In the genomic region with DNA sequence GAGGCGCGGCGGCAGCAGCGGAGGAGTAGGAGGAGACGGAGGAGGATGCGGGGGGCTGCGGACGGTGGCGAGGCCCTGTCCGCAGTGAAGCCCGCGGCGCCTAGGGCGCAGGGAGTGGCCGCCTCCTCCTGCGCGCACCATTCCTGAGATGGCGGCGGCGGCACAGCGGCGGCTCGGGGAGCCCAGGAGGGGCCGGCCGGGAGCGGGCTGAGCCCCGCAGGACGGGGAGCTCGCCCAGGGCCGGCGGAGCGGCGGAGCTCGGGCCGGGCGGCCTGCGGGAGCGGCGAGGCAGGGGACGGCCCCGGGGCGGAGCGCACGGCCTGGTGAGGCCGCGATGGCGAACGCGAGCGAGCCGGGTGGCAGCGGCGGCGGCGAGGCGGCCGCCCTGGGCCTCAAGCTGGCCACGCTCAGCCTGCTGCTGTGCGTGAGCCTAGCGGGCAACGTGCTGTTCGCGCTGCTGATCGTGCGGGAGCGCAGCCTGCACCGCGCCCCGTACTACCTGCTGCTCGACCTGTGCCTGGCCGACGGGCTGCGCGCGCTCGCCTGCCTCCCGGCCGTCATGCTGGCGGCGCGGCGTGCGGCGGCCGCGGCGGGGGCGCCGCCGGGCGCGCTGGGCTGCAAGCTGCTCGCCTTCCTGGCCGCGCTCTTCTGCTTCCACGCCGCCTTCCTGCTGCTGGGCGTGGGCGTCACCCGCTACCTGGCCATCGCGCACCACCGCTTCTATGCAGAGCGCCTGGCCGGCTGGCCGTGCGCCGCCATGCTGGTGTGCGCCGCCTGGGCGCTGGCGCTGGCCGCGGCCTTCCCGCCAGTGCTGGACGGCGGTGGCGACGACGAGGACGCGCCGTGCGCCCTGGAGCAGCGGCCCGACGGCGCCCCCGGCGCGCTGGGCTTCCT, we compare ENCODE assay signal across 8 cellular contexts. TPM values are rescaled to one million over a fixed set of nuclear protein-coding genes. Genes with fewer than 3 reads are reported as not detected.
DNase-seq lines count a peak whose midpoint lies in the region; ATAC-seq and TF ChIP-seq lines count a peak whose summit lies in the region.

A gene with protein sequence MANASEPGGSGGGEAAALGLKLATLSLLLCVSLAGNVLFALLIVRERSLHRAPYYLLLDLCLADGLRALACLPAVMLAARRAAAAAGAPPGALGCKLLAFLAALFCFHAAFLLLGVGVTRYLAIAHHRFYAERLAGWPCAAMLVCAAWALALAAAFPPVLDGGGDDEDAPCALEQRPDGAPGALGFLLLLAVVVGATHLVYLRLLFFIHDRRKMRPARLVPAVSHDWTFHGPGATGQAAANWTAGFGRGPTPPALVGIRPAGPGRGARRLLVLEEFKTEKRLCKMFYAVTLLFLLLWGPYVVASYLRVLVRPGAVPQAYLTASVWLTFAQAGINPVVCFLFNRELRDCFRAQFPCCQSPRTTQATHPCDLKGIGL (plus strand): TSS at position 140 of the 894 bp plus-strand sequence. CDS start 195 bp downstream, at position 335.

- H3K27ac Mint-ChIP-seq in WTC11 = no peak within 1 kb of the TSS

- ATAC-seq in WTC11 (peak; percentile 53), GM19395 (IDR thresholded peaks at IDR 0.05; ENCODE audit: unreplicated experiment) (no peak), GM21717 (IDR thresholded peaks at IDR 0.05; ENCODE audit: unreplicated experiment) (no peak)

- H3K9me3 ChIP-seq in vagina = no peaks in the 10 kb centered on the region

- H3K4me3 ChIP-seq in epithelial cell of esophagus (ENCODE audit: low read length) (peak within 1 kb of the TSS; percentile 25), vagina (peak within 1 kb of the TSS; percentile 35 to 74)

- no peak for TF ChIP-seq POLR2A in vagina (IDR thresholded peaks at IDR 0.05)

- CTCF ChIA-PET in WTC11 (lab: Charles Lee) = interaction anchor here (1.7 kb wide), 1 partner anchor 43 kb away, joined by 5 read pairs; no protein-coding TSS in a partner anchor

- TF ChIP-seq CTCF in WTC11 (IDR thresholded peaks at IDR 0.05) (no peak), epithelial cell of esophagus (IDR thresholded peaks at IDR 0.05; ENCODE audit: insufficient read depth, low read depth, low read length, missing control alignments) (no peak), vagina (IDR thresholded peaks at IDR 0.05) (no peak)

- H3K4me1 ChIP-seq in vagina = peaks cover 12% of the 10 kb centered on the region

- peak within 1 kb of the TSS; percentile 74 for H3K4me3 Mint-ChIP-seq in WTC11

- intact Hi-C loops in vagina (cut with DNase I) = no loop called here

- H3K27me3 ChIP-seq in vagina = peaks cover 5% of the 10 kb centered on the region

- peaks cover 19% of the 10 kb centered on the region for H3K4me1 Mint-ChIP-seq in WTC11

- H3K36me3 ChIP-seq in vagina = no peaks in the 10 kb centered on the region

- DNase-seq in NCI-H748 (lab: John Stamatoyannopoulos, UW; ENCODE audit: unreplicated experiment) = peak; percentile 67
- no peak for DNase-seq in NCI-H748 treated with DMSO at 0.1 percent for 48 hours (lab: John Stamatoyannopoulos, UW)
- peak; percentile 30 for DNase-seq in WTC11 (ENCODE audit: low spot score)
- DNase-seq in epithelial cell of esophagus (ENCODE audit: low read depth) = peak; percentile 54
- peak; percentile 2 for DNase-seq in myocyte (ENCODE audit: low read depth)
- no peak for DNase-seq in vagina (ENCODE audit: extremely low spot score in 2 of 2)

- no peaks in the 10 kb centered on the region for H3K36me3 Mint-ChIP-seq in WTC11

- no peak within 1 kb of the TSS for H3K27ac ChIP-seq in vagina

- POLR2A ChIA-PET in WTC11 (lab: Charles Lee) = no interaction called here

- no peaks in the 10 kb centered on the region for H3K9me3 Mint-ChIP-seq in WTC11

- peaks cover 48% of the 10 kb centered on the region for H3K27me3 Mint-ChIP-seq in WTC11 (ENCODE audit: low read depth)

TF ChIP-seq in WTC11, 78 proteins besides CTCF, POLR2A, EP300 and RAD21 (continues in another document):
- TF ChIP-seq, protein P1, sequence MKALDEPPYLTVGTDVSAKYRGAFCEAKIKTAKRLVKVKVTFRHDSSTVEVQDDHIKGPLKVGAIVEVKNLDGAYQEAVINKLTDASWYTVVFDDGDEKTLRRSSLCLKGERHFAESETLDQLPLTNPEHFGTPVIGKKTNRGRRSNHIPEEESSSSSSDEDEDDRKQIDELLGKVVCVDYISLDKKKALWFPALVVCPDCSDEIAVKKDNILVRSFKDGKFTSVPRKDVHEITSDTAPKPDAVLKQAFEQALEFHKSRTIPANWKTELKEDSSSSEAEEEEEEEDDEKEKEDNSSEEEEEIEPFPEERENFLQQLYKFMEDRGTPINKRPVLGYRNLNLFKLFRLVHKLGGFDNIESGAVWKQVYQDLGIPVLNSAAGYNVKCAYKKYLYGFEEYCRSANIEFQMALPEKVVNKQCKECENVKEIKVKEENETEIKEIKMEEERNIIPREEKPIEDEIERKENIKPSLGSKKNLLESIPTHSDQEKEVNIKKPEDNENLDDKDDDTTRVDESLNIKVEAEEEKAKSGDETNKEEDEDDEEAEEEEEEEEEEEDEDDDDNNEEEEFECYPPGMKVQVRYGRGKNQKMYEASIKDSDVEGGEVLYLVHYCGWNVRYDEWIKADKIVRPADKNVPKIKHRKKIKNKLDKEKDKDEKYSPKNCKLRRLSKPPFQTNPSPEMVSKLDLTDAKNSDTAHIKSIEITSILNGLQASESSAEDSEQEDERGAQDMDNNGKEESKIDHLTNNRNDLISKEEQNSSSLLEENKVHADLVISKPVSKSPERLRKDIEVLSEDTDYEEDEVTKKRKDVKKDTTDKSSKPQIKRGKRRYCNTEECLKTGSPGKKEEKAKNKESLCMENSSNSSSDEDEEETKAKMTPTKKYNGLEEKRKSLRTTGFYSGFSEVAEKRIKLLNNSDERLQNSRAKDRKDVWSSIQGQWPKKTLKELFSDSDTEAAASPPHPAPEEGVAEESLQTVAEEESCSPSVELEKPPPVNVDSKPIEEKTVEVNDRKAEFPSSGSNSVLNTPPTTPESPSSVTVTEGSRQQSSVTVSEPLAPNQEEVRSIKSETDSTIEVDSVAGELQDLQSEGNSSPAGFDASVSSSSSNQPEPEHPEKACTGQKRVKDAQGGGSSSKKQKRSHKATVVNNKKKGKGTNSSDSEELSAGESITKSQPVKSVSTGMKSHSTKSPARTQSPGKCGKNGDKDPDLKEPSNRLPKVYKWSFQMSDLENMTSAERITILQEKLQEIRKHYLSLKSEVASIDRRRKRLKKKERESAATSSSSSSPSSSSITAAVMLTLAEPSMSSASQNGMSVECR (CRISPR knock-in tag; IDR thresholded peaks at IDR 0.05; ENCODE audit: borderline replicate concordance) = 0 out of 2 replicates have a peak, but pooled peaks have one; percentile 47
- TF ChIP-seq TEAD4 (CRISPR knock-in tag; IDR thresholded peaks at IDR 0.05) = 0 out of 2 replicates have a peak, but pooled peaks have one; percentile 42
- TF ChIP-seq, protein P2, sequence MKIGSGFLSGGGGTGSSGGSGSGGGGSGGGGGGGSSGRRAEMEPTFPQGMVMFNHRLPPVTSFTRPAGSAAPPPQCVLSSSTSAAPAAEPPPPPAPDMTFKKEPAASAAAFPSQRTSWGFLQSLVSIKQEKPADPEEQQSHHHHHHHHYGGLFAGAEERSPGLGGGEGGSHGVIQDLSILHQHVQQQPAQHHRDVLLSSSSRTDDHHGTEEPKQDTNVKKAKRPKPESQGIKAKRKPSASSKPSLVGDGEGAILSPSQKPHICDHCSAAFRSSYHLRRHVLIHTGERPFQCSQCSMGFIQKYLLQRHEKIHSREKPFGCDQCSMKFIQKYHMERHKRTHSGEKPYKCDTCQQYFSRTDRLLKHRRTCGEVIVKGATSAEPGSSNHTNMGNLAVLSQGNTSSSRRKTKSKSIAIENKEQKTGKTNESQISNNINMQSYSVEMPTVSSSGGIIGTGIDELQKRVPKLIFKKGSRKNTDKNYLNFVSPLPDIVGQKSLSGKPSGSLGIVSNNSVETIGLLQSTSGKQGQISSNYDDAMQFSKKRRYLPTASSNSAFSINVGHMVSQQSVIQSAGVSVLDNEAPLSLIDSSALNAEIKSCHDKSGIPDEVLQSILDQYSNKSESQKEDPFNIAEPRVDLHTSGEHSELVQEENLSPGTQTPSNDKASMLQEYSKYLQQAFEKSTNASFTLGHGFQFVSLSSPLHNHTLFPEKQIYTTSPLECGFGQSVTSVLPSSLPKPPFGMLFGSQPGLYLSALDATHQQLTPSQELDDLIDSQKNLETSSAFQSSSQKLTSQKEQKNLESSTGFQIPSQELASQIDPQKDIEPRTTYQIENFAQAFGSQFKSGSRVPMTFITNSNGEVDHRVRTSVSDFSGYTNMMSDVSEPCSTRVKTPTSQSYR (CRISPR knock-in tag; IDR thresholded peaks at IDR 0.05) = no peak
- TF ChIP-seq, protein P3, sequence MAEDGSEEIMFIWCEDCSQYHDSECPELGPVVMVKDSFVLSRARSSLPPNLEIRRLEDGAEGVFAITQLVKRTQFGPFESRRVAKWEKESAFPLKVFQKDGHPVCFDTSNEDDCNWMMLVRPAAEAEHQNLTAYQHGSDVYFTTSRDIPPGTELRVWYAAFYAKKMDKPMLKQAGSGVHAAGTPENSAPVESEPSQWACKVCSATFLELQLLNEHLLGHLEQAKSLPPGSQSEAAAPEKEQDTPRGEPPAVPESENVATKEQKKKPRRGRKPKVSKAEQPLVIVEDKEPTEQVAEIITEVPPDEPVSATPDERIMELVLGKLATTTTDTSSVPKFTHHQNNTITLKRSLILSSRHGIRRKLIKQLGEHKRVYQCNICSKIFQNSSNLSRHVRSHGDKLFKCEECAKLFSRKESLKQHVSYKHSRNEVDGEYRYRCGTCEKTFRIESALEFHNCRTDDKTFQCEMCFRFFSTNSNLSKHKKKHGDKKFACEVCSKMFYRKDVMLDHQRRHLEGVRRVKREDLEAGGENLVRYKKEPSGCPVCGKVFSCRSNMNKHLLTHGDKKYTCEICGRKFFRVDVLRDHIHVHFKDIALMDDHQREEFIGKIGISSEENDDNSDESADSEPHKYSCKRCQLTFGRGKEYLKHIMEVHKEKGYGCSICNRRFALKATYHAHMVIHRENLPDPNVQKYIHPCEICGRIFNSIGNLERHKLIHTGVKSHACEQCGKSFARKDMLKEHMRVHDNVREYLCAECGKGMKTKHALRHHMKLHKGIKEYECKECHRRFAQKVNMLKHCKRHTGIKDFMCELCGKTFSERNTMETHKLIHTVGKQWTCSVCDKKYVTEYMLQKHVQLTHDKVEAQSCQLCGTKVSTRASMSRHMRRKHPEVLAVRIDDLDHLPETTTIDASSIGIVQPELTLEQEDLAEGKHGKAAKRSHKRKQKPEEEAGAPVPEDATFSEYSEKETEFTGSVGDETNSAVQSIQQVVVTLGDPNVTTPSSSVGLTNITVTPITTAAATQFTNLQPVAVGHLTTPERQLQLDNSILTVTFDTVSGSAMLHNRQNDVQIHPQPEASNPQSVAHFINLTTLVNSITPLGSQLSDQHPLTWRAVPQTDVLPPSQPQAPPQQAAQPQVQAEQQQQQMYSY (CRISPR knock-in tag; IDR thresholded peaks at IDR 0.05) = no peak
- TF ChIP-seq ESRRA (CRISPR knock-in tag; IDR thresholded peaks at IDR 0.05; ENCODE audit: borderline replicate concordance) = 0 out of 2 replicates have a peak, but pooled peaks have one; percentile 84

RNA-seq across cellular contexts. Expression of the gene that starts here (rescaled TPM):
- total RNA-seq in WTC11 (2021) = 14.7 to 16.4 TPM (median 14.8 TPM) in 3 replicates
- not detected in 2 replicates for total RNA-seq in myocyte
- polyA plus RNA-seq in myocyte (2012) = not detected
- total RNA-seq in vagina = 1.2 TPM

Comparison
In these comparisons a context has a peak if more than half of its experiments do, and no peak if none do; other contexts are left out.
1. DNase-seq: peak in NCI-H748 (single experiment), WTC11 (single experiment) and epithelial cell of esophagus (single experiment); none in NCI-H748 treated with DMSO at 0.1 percent for 48 hours (single experiment) and vagina (0 of 2).
2. Peak in DNase-seq in myocyte; RNA of the gene not detected or under 1 TPM.